16 cellular contexts compared by ENCODE assay signal in the genomic region with DNA sequence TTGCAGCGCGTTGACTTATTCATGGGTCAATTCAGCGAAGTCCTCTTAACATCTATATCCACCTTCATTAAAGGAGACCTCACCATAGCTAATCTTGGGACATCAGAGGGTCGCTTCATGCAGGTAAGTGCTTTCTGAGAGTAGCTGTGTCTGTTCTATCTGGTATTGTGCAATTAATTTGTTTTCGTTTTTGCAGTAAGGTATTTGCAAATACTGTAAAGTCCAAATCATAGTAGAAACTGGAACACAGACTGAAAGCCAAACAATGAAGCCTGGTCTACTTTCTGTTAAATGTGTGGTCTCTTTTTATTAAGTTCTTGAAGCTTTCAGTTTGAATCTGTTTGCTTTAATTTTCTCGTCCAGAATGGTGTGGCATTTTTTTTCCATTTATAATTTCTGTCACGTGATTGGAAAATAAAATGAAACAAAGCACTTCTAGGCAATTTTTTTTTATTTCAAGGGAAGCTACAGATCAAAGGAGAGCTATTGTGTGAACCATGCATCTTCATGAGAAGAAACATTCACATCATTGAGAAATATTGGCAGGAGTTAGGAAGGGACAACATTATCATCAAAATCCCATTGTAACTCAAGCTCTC. TPM values are rescaled to one million over a fixed set of nuclear protein-coding genes. Genes with fewer than 3 reads are reported as not detected.
DNase-seq lines count a peak whose midpoint lies in the region; ATAC-seq and TF ChIP-seq lines count a peak whose summit lies in the region.
"Had no signal": no experiment of that assay in that cellular context is flagged by ENCODE, and none has a peak within 500 bp of the region (broad histone marks: within the 10 kb centered on the region; RNA-seq: fewer than 3 reads in every experiment).

No MANE protein-coding gene starts in this region.

- H3K27me3 ChIP-seq in IMR-90 (ENCODE audit: control insufficient read depth, insufficient read depth, low read length), result no peaks in the 10 kb centered on the region
- H3K27me3 ChIP-seq in endocrine pancreas (ENCODE audit: control insufficient read depth, insufficient read depth, low read length), result peaks cover 6% of the 10 kb centered on the region
- no peaks in the 10 kb centered on the region for H3K27me3 ChIP-seq in mesenchymal stem cell (ENCODE audit: control insufficient read depth in 1 of 2, insufficient read depth in 1 of 2, low read length in 2 of 2)
- H3K27me3 ChIP-seq in hepatocyte, result no peaks in the 10 kb centered on the region
- H3K27me3 ChIP-seq: BE2C had no signal

- H3K9me3 Mint-ChIP-seq in activated T-helper 17 cell treated with anti-CD3 and anti-CD28 coated beads, Interleukin-2, amount 50 U/mL, for 72 hours, result no peaks in the 10 kb centered on the region
- H3K9me3 Mint-ChIP-seq: CD4-positive, alpha-beta memory T cell; GM23338 had no signal

- no peak for DNase-seq in IMR-90
- no peak for DNase-seq in mesenchymal stem cell
- DNase-seq in hepatocyte (ENCODE audit: low spot score), result no peak
- DNase-seq: BE2C; CD4-positive, alpha-beta memory T cell; GF-D8; NCI-H2029; NCI-H524; RPMI8226 had no signal

- POLR2A ChIA-PET in IMR-90 (lab: Charles Lee; ENCODE audit: unreplicated experiment), result no interaction called here

- H2BK12ac ChIP-seq in mesenchymal stem cell (ENCODE audit: low read length in 2 of 2), result no peak overlapping the region

- no peaks in the 10 kb centered on the region for H3K79me2 ChIP-seq in hepatocyte

- no peak overlapping the region for H2AK9ac ChIP-seq in IMR-90 (replicated peaks; ENCODE audit: low read depth, low read length, poor library complexity)

- WGBS in IMR-90 (ENCODE audit: extremely low coverage in 2 of 2, insufficient read length in 1 of 2), 2 experiments, result 100% methylated on average over 1 of the region's 7 CpGs; no CpG with 5 or more reads in 1 of the 2 experiments
- WGBS in mesenchymal stem cell, result 96% methylated on average over 6 of the region's 7 CpGs
- WGBS in hepatocyte (ENCODE audit: low lambda C conversion rate, missing lambda C conversion rate), result 86% methylated on average over 7 of the region's 7 CpGs

- no peak overlapping the region for H2BK120ac ChIP-seq in IMR-90 (ENCODE audit: low read depth, low read length)
- no peak overlapping the region for H2BK120ac ChIP-seq in mesenchymal stem cell (ENCODE audit: low read depth, low read length)

- H3K4me2 ChIP-seq in IMR-90 (ENCODE audit: low read depth, low read length) (no peak overlapping the region), mesenchymal stem cell (ENCODE audit: low read length, poor library complexity, severe bottlenecking) (no peak overlapping the region), hepatocyte (no peak overlapping the region)
- H3K4me2 ChIP-seq: GM23338, KMS-11 had no signal

- CTCF ChIA-PET in IMR-90 (lab: Yijun Ruan, JAX), result interaction anchor here (0.6 to 1.3 kb wide), 2 partner anchors 44 to 109 kb away, joined by 3 read pairs; no protein-coding TSS in a partner anchor

- no peak overlapping the region for H3K27ac Mint-ChIP-seq in activated T-helper 17 cell treated with anti-CD3 and anti-CD28 coated beads, Interleukin-2, amount 50 U/mL, for 72 hours
- H3K27ac Mint-ChIP-seq: CD4-positive, alpha-beta memory T cell; GM23338 had no signal

- H3K4ac ChIP-seq in IMR-90 (ENCODE audit: low read depth, low read length), result no peak overlapping the region
- no peak overlapping the region for H3K4ac ChIP-seq in mesenchymal stem cell (ENCODE audit: low read depth in 1 of 2, low read length in 2 of 2)

- H2AFZ ChIP-seq in IMR-90 (replicated peaks; ENCODE audit: low read length, poor library complexity) (no peak overlapping the region), mesenchymal stem cell (ENCODE audit: low read depth, low read length) (no peak overlapping the region), hepatocyte (no peak overlapping the region)
- H2AFZ ChIP-seq: GM23338 had no signal

- intact Hi-C loops in IMR-90 (cut with micrococcal nuclease), result no loop called here

- no peak overlapping the region for H3K18ac ChIP-seq in IMR-90 (ENCODE audit: low read depth, low read length)
- H3K18ac ChIP-seq in mesenchymal stem cell (ENCODE audit: low read depth in 1 of 2, low read length in 2 of 2), result no peak overlapping the region

- H4K91ac ChIP-seq in IMR-90 (ENCODE audit: insufficient read depth, low read depth, low read length), result no peak overlapping the region
- no peak overlapping the region for H4K91ac ChIP-seq in mesenchymal stem cell (ENCODE audit: low read length)

- TF ChIP-seq CTCF in IMR-90 (conservative IDR thresholded peaks at IDR 0.05; ENCODE audit: low read depth, low read length), result no peak
- no peak for TF ChIP-seq CTCF in hepatocyte (IDR thresholded peaks at IDR 0.05; ENCODE audit: poor library complexity)

- no peaks in the 10 kb centered on the region for H3K4me1 Mint-ChIP-seq in activated T-helper 17 cell treated with anti-CD3 and anti-CD28 coated beads, Interleukin-2, amount 50 U/mL, for 72 hours
- H3K4me1 Mint-ChIP-seq: CD4-positive, alpha-beta memory T cell had no signal

- H3K9me3 ChIP-seq in IMR-90 (ENCODE audit: control insufficient read depth, insufficient read depth, low read length) (no peaks in the 10 kb centered on the region), endocrine pancreas (ENCODE audit: control insufficient read depth, low read length) (no peaks in the 10 kb centered on the region), mesenchymal stem cell (ENCODE audit: control insufficient read depth, low read length) (no peaks in the 10 kb centered on the region), hepatocyte (ENCODE audit: low read depth) (no peaks in the 10 kb centered on the region)
- H3K9me3 ChIP-seq: BE2C had no signal

- H3K4me1 ChIP-seq in IMR-90 (ENCODE audit: control insufficient read depth, insufficient read depth, low read length) (peaks cover 9% of the 10 kb centered on the region), endocrine pancreas (ENCODE audit: control insufficient read depth, insufficient read depth, low read length) (no peaks in the 10 kb centered on the region), mesenchymal stem cell (ENCODE audit: control insufficient read depth, insufficient read depth, low read depth, low read length) (peaks cover 16% of the 10 kb centered on the region), hepatocyte (ENCODE audit: insufficient read depth) (peaks cover 22% of the 10 kb centered on the region)
- H3K4me1 ChIP-seq: BE2C had no signal

- in situ Hi-C loops in IMR-90 (cut with MboI; ENCODE audit: low sequenced_read_pairs), result no loop called here

- no peak overlapping the region for H4K5ac ChIP-seq in IMR-90 (ENCODE audit: low read depth, low read length)

- no peaks in the 10 kb centered on the region for H4K20me1 ChIP-seq in IMR-90 (ENCODE audit: insufficient read depth, low read length)
- H4K20me1 ChIP-seq in hepatocyte (ENCODE audit: insufficient read depth, poor library complexity, severe bottlenecking), result no peaks in the 10 kb centered on the region

- no peak overlapping the region for H3K4me3 Mint-ChIP-seq in activated T-helper 17 cell treated with anti-CD3 and anti-CD28 coated beads, Interleukin-2, amount 50 U/mL, for 72 hours
- H3K4me3 Mint-ChIP-seq: CD4-positive, alpha-beta memory T cell; GM23338 had no signal

- H3K9me2 ChIP-seq in hepatocyte (replicated peaks; ENCODE audit: insufficient read depth), result no peaks in the 10 kb centered on the region

- ATAC-seq in IMR-90 (ENCODE audit: low read depth) (no peak), HG03565 (IDR thresholded peaks at IDR 0.05; ENCODE audit: unreplicated experiment) (no peak), HG02840 (IDR thresholded peaks at IDR 0.05; ENCODE audit: low FRiP score, unreplicated experiment) (no peak)
- ATAC-seq in activated T-helper 17 cell treated with anti-CD3 and anti-CD28 coated beads, Interleukin-2, amount 50 U/mL, for 72 hours (replicated peaks), result no peak
- ATAC-seq: GM23338 had no signal

- H3K36me3 ChIP-seq in IMR-90 (ENCODE audit: control insufficient read depth, insufficient read depth, low read length) (no peaks in the 10 kb centered on the region), endocrine pancreas (ENCODE audit: control insufficient read depth, insufficient read depth, low read length) (no peaks in the 10 kb centered on the region), mesenchymal stem cell (ENCODE audit: control insufficient read depth in 1 of 2, insufficient read depth in 2 of 2, low read depth in 1 of 2, low read length in 2 of 2) (peaks cover 4 to 15% of the 10 kb centered on the region in 2 experiments), hepatocyte (replicated peaks; ENCODE audit: insufficient read depth, low read depth) (no peaks in the 10 kb centered on the region)
- H3K36me3 ChIP-seq: BE2C had no signal

- H3K56ac ChIP-seq in IMR-90 (ENCODE audit: extremely low read depth, insufficient read depth, low read length), result no peak overlapping the region

- no peaks in the 10 kb centered on the region for H3K36me3 Mint-ChIP-seq in activated T-helper 17 cell treated with anti-CD3 and anti-CD28 coated beads, Interleukin-2, amount 50 U/mL, for 72 hours (ENCODE audit: low read depth)
- H3K36me3 Mint-ChIP-seq: CD4-positive, alpha-beta memory T cell had no signal

- H3K4me3 ChIP-seq in IMR-90 (ENCODE audit: insufficient read depth, low read depth, low read length) (no peak overlapping the region), endocrine pancreas (ENCODE audit: control insufficient read depth, insufficient read depth, low read length) (peak overlapping the region; percentile 7), mesenchymal stem cell (ENCODE audit: insufficient read depth in 1 of 2, low read depth in 1 of 2, low read length in 2 of 2) (no peak overlapping the region), hepatocyte (no peak overlapping the region)
- H3K4me3 ChIP-seq: GM23338 had no signal

- H2AK5ac ChIP-seq in IMR-90 (ENCODE audit: low read depth, low read length), result no peak overlapping the region
- peak overlapping the region; percentile 17 for H2AK5ac ChIP-seq in mesenchymal stem cell (ENCODE audit: low read length, severe bottlenecking)

- TF ChIP-seq RAD21 in IMR-90 (IDR thresholded peaks at IDR 0.05; ENCODE audit: low read length), result no peak

- dilution Hi-C loops in IMR-90 (cut with HindIII; ENCODE audit: low sequenced_read_pairs, unreplicated experiment), result no loop called here

- no peak overlapping the region for H2BK15ac ChIP-seq in IMR-90 (ENCODE audit: low read depth, low read length)
- no peak overlapping the region for H2BK15ac ChIP-seq in mesenchymal stem cell (ENCODE audit: low read depth, poor library complexity, severe bottlenecking)

- H3K27me3 Mint-ChIP-seq in activated T-helper 17 cell treated with anti-CD3 and anti-CD28 coated beads, Interleukin-2, amount 50 U/mL, for 72 hours, result peaks cover 22% of the 10 kb centered on the region

- no peak overlapping the region for H3K27ac ChIP-seq in IMR-90 (ENCODE audit: insufficient read depth, low read length)
- H3K27ac ChIP-seq in mesenchymal stem cell (ENCODE audit: low read length, poor library complexity, severe bottlenecking), result peak overlapping the region; percentile 71
- no peak overlapping the region for H3K27ac ChIP-seq in hepatocyte
- H3K27ac ChIP-seq: KMS-11 had no signal

- H3K14ac ChIP-seq in IMR-90 (replicated peaks; ENCODE audit: low read depth, low read length), result no peak overlapping the region
- H3K14ac ChIP-seq in mesenchymal stem cell (ENCODE audit: low read length in 2 of 2), result no peak overlapping the region

- H3K9ac ChIP-seq in IMR-90 (ENCODE audit: low read depth, low read length) (no peak overlapping the region), endocrine pancreas (ENCODE audit: control insufficient read depth, insufficient read depth, low read length) (no peak overlapping the region), mesenchymal stem cell (ENCODE audit: low read length) (no peak overlapping the region)
- H3K9ac ChIP-seq: KMS-11 had no signal

- H3K23ac ChIP-seq in IMR-90 (ENCODE audit: low read depth, low read length), result no peak overlapping the region
- no peak overlapping the region for H3K23ac ChIP-seq in mesenchymal stem cell (ENCODE audit: low read length in 2 of 2)

- no peak overlapping the region for H2BK5ac ChIP-seq in IMR-90 (ENCODE audit: low read depth, low read length, poor library complexity, severe bottlenecking)
- H2BK5ac ChIP-seq in mesenchymal stem cell (ENCODE audit: low read depth, low read length, poor library complexity, severe bottlenecking), result no peak overlapping the region

- H3K79me1 ChIP-seq in IMR-90 (ENCODE audit: low read depth in 1 of 2, low read length in 2 of 2), result peaks cover 0 to 7% of the 10 kb centered on the region in 2 experiments; a peak in 2 of 4 replicates
- H3K79me1 ChIP-seq in mesenchymal stem cell (replicated peaks; ENCODE audit: low read length, poor library complexity, severe bottlenecking), result peaks cover 13% of the 10 kb centered on the region

- H4K8ac ChIP-seq in IMR-90 (ENCODE audit: low read depth in 2 of 2, low read length in 2 of 2) (no peak overlapping the region), mesenchymal stem cell (ENCODE audit: low read length) (no peak overlapping the region)

- peaks cover under 1% of the 10 kb centered on the region; the same call in 1 of the 2 replicates for H3K9me1 ChIP-seq in IMR-90 (ENCODE audit: insufficient read depth, low read length)

- no peak for TF ChIP-seq POLR2A in IMR-90 (IDR thresholded peaks at IDR 0.05; ENCODE audit: low read depth, low read length)

- H2BK20ac ChIP-seq in IMR-90 (ENCODE audit: low read depth, low read length), result no peak overlapping the region

- BruUV-seq in IMR-90 (replicated peaks; lab: Mats Ljungman, UMichigan), result no TSS peak

RNA-seq across cellular contexts. Expression of a gene that starts 59.8 kb away (rescaled TPM):
- total RNA-seq in IMR-90 (2012; rRNA removed), result 68.0 and 84.6 TPM in 2 replicates
- 14.5 and 15.0 TPM in 2 replicates for polyA plus RNA-seq in IMR-90 (2012; rRNA removed)
- polyA plus RNA-seq in IMR-90 (2012; cell fraction: cytosol; rRNA removed), result 7.0 and 7.9 TPM in 2 replicates
- polyA plus RNA-seq in IMR-90 (2012; cell fraction: nucleus; rRNA removed; ENCODE audit: low replicate concordance), result 3.0 and 10.6 TPM in 2 replicates
- polyA plus RNA-seq in mesenchymal stem cell (2013, experiment 1 of 2), result 0.19 TPM
- 0.38 TPM for polyA plus RNA-seq in mesenchymal stem cell (2013, experiment 2 of 2)
- total RNA-seq in activated T-helper 17 cell treated with anti-CD3 and anti-CD28 coated beads, Interleukin-2, amount 50 U/mL, for 72 hours, result 1 to 10 TPM in 1 of 2 donors, under 1 TPM in 1; 0.08 to 1.6 TPM
- total RNA-seq in hepatocyte, result 29.3 and 35.7 TPM in 2 replicates
- 6.5 and 12.7 TPM in 2 replicates for polyA plus RNA-seq in hepatocyte
- total RNA-seq: OCI-LY7 had no signal
- polyA plus RNA-seq: CD4-positive, alpha-beta memory T cell had no signal

Comparison
In these comparisons a context has a peak if more than half of its experiments do, and no peak if none do; other contexts are left out.
1. RNA of a gene that starts 59.8 kb away (total RNA-seq): 68.0 to 84.6 TPM in IMR-90 and 29.3 to 35.7 TPM in hepatocyte; 0.08 to 1.6 TPM in activated T-helper 17 cell treated with anti-CD3 and anti-CD28 coated beads, Interleukin-2, amount 50 U/mL, for 72 hours; every median in the first group is over 10 times any median in the second.